In genomic region chr2:106843001-106843909, GRCh38 we compare ENCODE assay signal across 26 cellular contexts. TPM values are rescaled to one million over a fixed set of nuclear protein-coding genes. Genes with fewer than 3 reads are reported as not detected.
A peak's percentile ranks its signal among the peaks of the same experiment; 100 is the strongest.
DNase-seq lines count a peak whose midpoint lies in the region; ATAC-seq and TF ChIP-seq lines count a peak whose summit lies in the region.
"Had no signal": no experiment of that assay in that cellular context is flagged by ENCODE, and none has a peak within 500 bp of the region (broad histone marks: within the 10 kb centered on the region; RNA-seq: fewer than 3 reads in every experiment).

No MANE protein-coding gene starts in this region.

- no peak for ATAC-seq in thoracic aorta (ENCODE audit: insufficient number of reproducible peaks, low FRiP score, low read depth)
- no peak for ATAC-seq in HG03354 (IDR thresholded peaks at IDR 0.05; ENCODE audit: poor library complexity, severe bottlenecking, unreplicated experiment)
- ATAC-seq: GM12878, HepG2, K562 had no signal

- H3K4me3 ChIP-seq in coronary artery (no peak overlapping the region), thoracic aorta (no peak overlapping the region)
- H3K4me3 ChIP-seq: GM12878, K562, MG63 had no signal

- no peak for TF ChIP-seq CTCF in coronary artery (IDR thresholded peaks at IDR 0.05)
- no peak for TF ChIP-seq CTCF in thoracic aorta (IDR thresholded peaks at IDR 0.05)

- H3K4me1 ChIP-seq in thoracic aorta (ENCODE audit: control insufficient read depth in 1 of 2, low read depth in 2 of 2): peaks cover 44 to 95% of the 10 kb centered on the region in 2 donors

- no peaks in the 10 kb centered on the region for H3K27me3 ChIP-seq in thoracic aorta (replicated peaks; ENCODE audit: insufficient read depth)
- H3K27me3 ChIP-seq: MG63 had no signal

- H3K27ac ChIP-seq in coronary artery: peak overlapping the region; percentile 72 to 79
- H3K27ac ChIP-seq in thoracic aorta: peak overlapping the region; percentile 69 to 72
- H3K27ac ChIP-seq: 22Rv1, RWPE1 had no signal

- H3K36me3 ChIP-seq in thoracic aorta: no peaks in the 10 kb centered on the region
- H3K36me3 ChIP-seq: MG63 had no signal

- no peaks in the 10 kb centered on the region for H3K9me3 ChIP-seq in thoracic aorta
- H3K9me3 ChIP-seq: MG63 had no signal

- DNase-seq in NCI-H1092 treated with DMSO at 0.1 percent for 48 hours (lab: John Stamatoyannopoulos, UW) (peak; percentile 47), NCI-H1092 (lab: John Stamatoyannopoulos, UW) (no peak), NCI-H2171 (lab: John Stamatoyannopoulos, UW) (peak; percentile 19), coronary artery (ENCODE audit: low spot score) (no peak), thoracic aorta (ENCODE audit: low spot score) (no peak), putamen (ENCODE audit: low spot score) (no peak), HCEC 1CT (no peak)
- DNase-seq: CD8-positive, alpha-beta memory T cell; DMS79; EL; GDM1; GOT3; MG63; NCI-H1436 treated with DMSO at 0.1 percent for 48 hours; NCI-H187 treated with DMSO at 0.1 percent for 48 hours; NCI-H526 treated with DMSO at 0.1 percent for 48 hours; SW 1271 had no signal

RNA-seq across cellular contexts. Expression of gene ST6GAL2, which starts 42.7 kb away (rescaled TPM):
- total RNA-seq in thoracic aorta: 100 to 1,000 TPM in 1 of 2 donors, 10 to 100 TPM in 1; 71.1 to 900 TPM
- total RNA-seq: B cell; CD8-positive, alpha-beta memory T cell; GM12878; HepG2; K562; NCI-H460; SK-MEL-5 had no signal

Comparison
In these comparisons a context has a peak if more than half of its experiments do, and no peak if none do; other contexts are left out.
1. DNase-seq: peak in NCI-H1092 treated with DMSO at 0.1 percent for 48 hours (single experiment) and NCI-H2171 (single experiment); none in NCI-H1092 (single experiment), coronary artery (single experiment), thoracic aorta (single experiment), putamen (single experiment) and HCEC 1CT (single experiment).